In the genomic region with DNA sequence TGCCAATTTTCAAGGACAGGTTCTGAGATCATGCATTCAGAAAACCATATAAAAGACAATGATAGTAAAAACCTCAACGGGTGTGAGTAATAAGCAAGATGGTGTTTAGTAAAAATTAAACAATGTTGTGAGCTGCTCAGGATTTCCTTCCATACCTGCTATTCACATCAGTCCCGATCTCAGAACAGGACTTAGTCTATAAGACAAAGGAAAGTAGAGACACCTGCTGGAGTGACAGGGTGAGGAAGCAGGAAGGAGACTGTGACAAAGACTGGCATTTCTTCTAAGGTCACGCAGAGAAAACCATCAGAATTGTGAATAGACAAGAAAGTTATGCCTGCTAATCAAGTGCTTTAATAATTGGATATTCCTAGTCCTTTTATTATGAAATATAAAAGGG, we compare ENCODE assay signal across 12 cellular contexts.
DNase-seq lines count a peak whose midpoint lies in the region; ATAC-seq and TF ChIP-seq lines count a peak whose summit lies in the region.
"Had no signal": no experiment of that assay in that cellular context is flagged by ENCODE, and none has a peak within 500 bp of the region (broad histone marks: within the 10 kb centered on the region; RNA-seq: fewer than 3 reads in every experiment).

No MANE protein-coding gene starts in this region.

- ATAC-seq in HG03342 (IDR thresholded peaks at IDR 0.05; ENCODE audit: unreplicated experiment): no peak

- DNase-seq in NCI-H510A treated with DMSO at 0.1 percent for 48 hours (lab: John Stamatoyannopoulos, UW) (peak; percentile 17), NCI-H510A (lab: John Stamatoyannopoulos, UW) (no peak), NCI-H2171 (lab: John Stamatoyannopoulos, UW) (peak; percentile 45), retinal pigment epithelial cell (ENCODE audit: low read depth) (no peak), LoVo (ENCODE audit: low spot score) (no peak)
- DNase-seq in activated CD4-positive, CD25-positive, alpha-beta regulatory T cell treated with anti-CD3 and anti-CD28 coated beads, Interleukin-2, amount 50 U/mL, for 72 hours: no peak
- DNase-seq: activated CD4-positive, alpha-beta T cell treated with anti-CD3 and anti-CD28 coated beads, Interleukin-2, amount 10 ng/mL, durations not matched to agents 24 days and 14 days; hippocampal formation; NCI-H226; posterior cingulate gyrus had no signal

- no peak overlapping the region for H3K4me3 ChIP-seq in retinal pigment epithelial cell (ENCODE audit: low read length)

- H3K9me3 Mint-ChIP-seq in brain: peaks cover 0 to 6% (median 0%) of the 10 kb centered on the region in 5 experiments
- H3K9me3 Mint-ChIP-seq: activated CD4-positive, alpha-beta T cell treated with anti-CD3 and anti-CD28 coated beads, Interleukin-2, amount 10 ng/mL, durations not matched to agents 24 days and 14 days had no signal

- H3K27me3 Mint-ChIP-seq in brain: no peaks in the 10 kb centered on the region
- H3K27me3 Mint-ChIP-seq: activated CD4-positive, alpha-beta T cell treated with anti-CD3 and anti-CD28 coated beads, Interleukin-2, amount 10 ng/mL, durations not matched to agents 24 days and 14 days had no signal

- H3K36me3 Mint-ChIP-seq in brain: no peaks in the 10 kb centered on the region

- H3K4me3 Mint-ChIP-seq in brain: no peak overlapping the region
- H3K4me3 Mint-ChIP-seq: activated CD4-positive, alpha-beta T cell treated with anti-CD3 and anti-CD28 coated beads, Interleukin-2, amount 10 ng/mL, durations not matched to agents 24 days and 14 days had no signal

- peaks cover 10% of the 10 kb centered on the region for H3K4me1 Mint-ChIP-seq in brain
- H3K4me1 Mint-ChIP-seq: activated CD4-positive, alpha-beta T cell treated with anti-CD3 and anti-CD28 coated beads, Interleukin-2, amount 10 ng/mL, durations not matched to agents 24 days and 14 days had no signal

- peak; percentile 38 to 41 for TF ChIP-seq CTCF in brain (conservative IDR thresholded peaks at IDR 0.05)
- TF ChIP-seq CTCF in retinal pigment epithelial cell (conservative IDR thresholded peaks at IDR 0.05; ENCODE audit: low read depth, low read length): peak; percentile 38

- no peak overlapping the region for H3K27ac Mint-ChIP-seq in brain
- H3K27ac Mint-ChIP-seq: activated CD4-positive, alpha-beta T cell treated with anti-CD3 and anti-CD28 coated beads, Interleukin-2, amount 10 ng/mL, durations not matched to agents 24 days and 14 days had no signal

Comparison
In these comparisons a context has a peak if more than half of its experiments do, and no peak if none do; other contexts are left out.
1. DNase-seq: peak in NCI-H510A treated with DMSO at 0.1 percent for 48 hours (single experiment) and NCI-H2171 (single experiment); none in NCI-H510A (single experiment), retinal pigment epithelial cell (single experiment), LoVo (single experiment) and activated CD4-positive, CD25-positive, alpha-beta regulatory T cell treated with anti-CD3 and anti-CD28 coated beads, Interleukin-2, amount 50 U/mL, for 72 hours (single experiment).